Comparison of ENCODE assay signal across 19 cellular contexts in genomic region chr4:159035570-159035969, GRCh38.
DNase-seq lines count a peak whose midpoint lies in the region; ATAC-seq and TF ChIP-seq lines count a peak whose summit lies in the region.
"Had no signal": no experiment of that assay in that cellular context is flagged by ENCODE, and none has a peak within 500 bp of the region (broad histone marks: within the 10 kb centered on the region; RNA-seq: fewer than 3 reads in every experiment).

No MANE protein-coding gene starts in this region.

- no peaks in the 10 kb centered on the region for H3K4me1 ChIP-seq in esophagus muscularis mucosa
- H3K4me1 ChIP-seq: testis had no signal

- TF ChIP-seq EP300 in esophagus muscularis mucosa (IDR thresholded peaks at IDR 0.05), result no peak

- no peaks in the 10 kb centered on the region for H3K36me3 ChIP-seq in esophagus muscularis mucosa
- H3K36me3 ChIP-seq: BLaER1, brain microvascular endothelial cell had no signal

- intact Hi-C loops in esophagus muscularis mucosa (cut with DNase I), result no loop called here

- DNase-seq in NCI-H1930 (lab: John Stamatoyannopoulos, UW), result peak; percentile 11 to 21
- DNase-seq in esophagus muscularis mucosa (ENCODE audit: extremely low spot score), result no peak
- DNase-seq in activated CD4-positive, CD25-positive, alpha-beta regulatory T cell (lab: John Stamatoyannopoulos, UW), result no peak
- DNase-seq in T1000 (lab: John Stamatoyannopoulos, UW), result no peak
- DNase-seq in CD1c-positive myeloid dendritic cell (ENCODE audit: extremely low spot score), result no peak
- DNase-seq: activated CD4-positive, alpha-beta memory T cell treated with anti-CD3 and anti-CD28 coated beads, Interleukin-2, amount 10 ng/mL, durations not matched to agents 7 days and 5 days; activated gamma-delta T cell; brain microvascular endothelial cell; effector memory CD8-positive, alpha-beta T cell; EL; foreskin melanocyte; NCI-H524; small intestine; testis had no signal

- no peak overlapping the region for H3K4me3 ChIP-seq in esophagus muscularis mucosa
- H3K4me3 ChIP-seq: BLaER1, testis had no signal

- no peak overlapping the region for H3K27ac ChIP-seq in esophagus muscularis mucosa (replicated peaks in 1 of 4)
- H3K27ac ChIP-seq: BLaER1, brain microvascular endothelial cell, RWPE1, testis had no signal

- WGBS in esophagus muscularis mucosa, result 45% methylated on average over 1 of the region's 1 CpG

- no peaks in the 10 kb centered on the region for H3K27me3 ChIP-seq in esophagus muscularis mucosa
- H3K27me3 ChIP-seq: BLaER1, brain microvascular endothelial cell, testis had no signal

- ATAC-seq in GM18867 (IDR thresholded peaks at IDR 0.05; ENCODE audit: unreplicated experiment), result peak; percentile 71
- peak; percentile 89 for ATAC-seq in GM21447 (IDR thresholded peaks at IDR 0.05; ENCODE audit: unreplicated experiment)
- peak; percentile 57 for ATAC-seq in HG03064 (IDR thresholded peaks at IDR 0.05; ENCODE audit: low read depth, unreplicated experiment)
- ATAC-seq: effector memory CD8-positive, alpha-beta T cell had no signal

- no peak for TF ChIP-seq CTCF in esophagus muscularis mucosa (IDR thresholded peaks at IDR 0.05)

- no peak for TF ChIP-seq POLR2A in esophagus muscularis mucosa (IDR thresholded peaks at IDR 0.05; ENCODE audit: low read depth)

- no peaks in the 10 kb centered on the region for H3K9me3 ChIP-seq in esophagus muscularis mucosa
- H3K9me3 ChIP-seq: BLaER1, testis had no signal

Comparison
In these comparisons a context has a peak if more than half of its experiments do, and no peak if none do; other contexts are left out.
1. DNase-seq: peak in NCI-H1930 (2 of 2); none in esophagus muscularis mucosa (single experiment), activated CD4-positive, CD25-positive, alpha-beta regulatory T cell (0 of 4), T1000 (single experiment) and CD1c-positive myeloid dendritic cell (single experiment).
2. Peak in every context shown above with its lines, with median percentiles within 50 percentile points of each other: ATAC-seq.